In the genomic region with DNA sequence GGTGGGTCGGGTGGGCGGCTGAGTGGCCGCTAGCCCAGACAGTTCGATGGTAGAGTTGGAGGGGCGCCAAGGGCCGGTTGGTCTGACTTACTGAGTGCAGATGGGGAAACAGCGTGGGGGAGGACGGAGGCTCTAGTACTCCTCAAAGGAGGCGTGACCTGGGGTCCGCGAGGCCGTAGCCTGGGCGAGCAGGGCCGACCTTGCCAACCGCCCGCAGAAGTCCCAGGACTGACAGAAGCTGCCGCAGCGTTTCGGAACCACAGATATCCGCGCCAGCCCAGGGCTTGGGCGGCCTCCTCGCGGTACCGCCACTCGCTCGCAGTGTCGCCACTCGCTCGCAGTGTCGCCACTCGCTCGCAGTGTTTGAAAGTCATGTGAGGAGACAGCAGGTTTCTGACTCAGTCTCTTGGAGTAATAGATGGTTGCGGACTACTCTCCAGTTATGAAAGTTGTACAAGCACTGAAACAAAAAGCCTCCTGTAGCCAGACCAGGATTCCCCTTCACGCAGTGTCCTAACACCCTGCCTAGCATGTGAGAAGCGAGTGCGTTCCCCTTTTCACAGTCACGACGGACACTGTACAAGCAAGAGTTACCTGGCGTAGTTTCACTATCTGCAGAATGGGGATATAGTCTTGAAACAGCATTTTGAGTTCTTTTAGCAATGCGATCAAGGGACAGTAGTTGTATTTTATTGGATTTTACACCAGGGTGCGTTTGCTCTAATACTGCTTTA, we compare ENCODE assay signal across 1 cellular context.
TF ChIP-seq lines count a peak whose summit lies in the region.

No MANE protein-coding gene starts in this region.

TF ChIP-seq in HepG2, 621 proteins besides CTCF, POLR2A, EP300 and RAD21 (continued from another document and continues in another):
- TF ChIP-seq, protein P1, sequence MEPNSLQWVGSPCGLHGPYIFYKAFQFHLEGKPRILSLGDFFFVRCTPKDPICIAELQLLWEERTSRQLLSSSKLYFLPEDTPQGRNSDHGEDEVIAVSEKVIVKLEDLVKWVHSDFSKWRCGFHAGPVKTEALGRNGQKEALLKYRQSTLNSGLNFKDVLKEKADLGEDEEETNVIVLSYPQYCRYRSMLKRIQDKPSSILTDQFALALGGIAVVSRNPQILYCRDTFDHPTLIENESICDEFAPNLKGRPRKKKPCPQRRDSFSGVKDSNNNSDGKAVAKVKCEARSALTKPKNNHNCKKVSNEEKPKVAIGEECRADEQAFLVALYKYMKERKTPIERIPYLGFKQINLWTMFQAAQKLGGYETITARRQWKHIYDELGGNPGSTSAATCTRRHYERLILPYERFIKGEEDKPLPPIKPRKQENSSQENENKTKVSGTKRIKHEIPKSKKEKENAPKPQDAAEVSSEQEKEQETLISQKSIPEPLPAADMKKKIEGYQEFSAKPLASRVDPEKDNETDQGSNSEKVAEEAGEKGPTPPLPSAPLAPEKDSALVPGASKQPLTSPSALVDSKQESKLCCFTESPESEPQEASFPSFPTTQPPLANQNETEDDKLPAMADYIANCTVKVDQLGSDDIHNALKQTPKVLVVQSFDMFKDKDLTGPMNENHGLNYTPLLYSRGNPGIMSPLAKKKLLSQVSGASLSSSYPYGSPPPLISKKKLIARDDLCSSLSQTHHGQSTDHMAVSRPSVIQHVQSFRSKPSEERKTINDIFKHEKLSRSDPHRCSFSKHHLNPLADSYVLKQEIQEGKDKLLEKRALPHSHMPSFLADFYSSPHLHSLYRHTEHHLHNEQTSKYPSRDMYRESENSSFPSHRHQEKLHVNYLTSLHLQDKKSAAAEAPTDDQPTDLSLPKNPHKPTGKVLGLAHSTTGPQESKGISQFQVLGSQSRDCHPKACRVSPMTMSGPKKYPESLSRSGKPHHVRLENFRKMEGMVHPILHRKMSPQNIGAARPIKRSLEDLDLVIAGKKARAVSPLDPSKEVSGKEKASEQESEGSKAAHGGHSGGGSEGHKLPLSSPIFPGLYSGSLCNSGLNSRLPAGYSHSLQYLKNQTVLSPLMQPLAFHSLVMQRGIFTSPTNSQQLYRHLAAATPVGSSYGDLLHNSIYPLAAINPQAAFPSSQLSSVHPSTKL (CRISPR knock-in tag; IDR thresholded peaks at IDR 0.05) = no peak
- TF ChIP-seq, protein P2, sequence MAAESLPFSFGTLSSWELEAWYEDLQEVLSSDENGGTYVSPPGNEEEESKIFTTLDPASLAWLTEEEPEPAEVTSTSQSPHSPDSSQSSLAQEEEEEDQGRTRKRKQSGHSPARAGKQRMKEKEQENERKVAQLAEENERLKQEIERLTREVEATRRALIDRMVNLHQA (CRISPR knock-in tag; IDR thresholded peaks at IDR 0.05) = no peak
- TF ChIP-seq HCFC1 (IDR thresholded peaks at IDR 0.05; ENCODE audit: low read depth, low read length) (no peak), U2AF2 (IDR thresholded peaks at IDR 0.05; ENCODE audit: low read depth, low read length) (no peak), FOXK1 (CRISPR knock-in tag; IDR thresholded peaks at IDR 0.05; ENCODE audit: borderline replicate concordance, low read depth) (0 out of 2 replicates have a peak, but pooled peaks have one; percentile 5), RXRA (CRISPR knock-in tag; IDR thresholded peaks at IDR 0.05) (peak; percentile 18; the same call in 1 of the 2 replicates), ZNF780A (CRISPR knock-in tag; IDR thresholded peaks at IDR 0.05) (no peak), NONO (IDR thresholded peaks at IDR 0.05) (no peak), NONO (CRISPR knock-in tag; conservative IDR thresholded peaks at IDR 0.05) (0 out of 2 replicates have a peak, but pooled peaks have one; percentile 26), ZSCAN25 (CRISPR knock-in tag; IDR thresholded peaks at IDR 0.05) (no peak), GTF2F1 (IDR thresholded peaks at IDR 0.05; ENCODE audit: low read length) (no peak), HNRNPLL (IDR thresholded peaks at IDR 0.05; ENCODE audit: low read depth, low read length, poor library complexity, severe bottlenecking) (peak; percentile 85), ZC3H13 (CRISPR knock-in tag; IDR thresholded peaks at IDR 0.05) (no peak), MIER3 (CRISPR knock-in tag; IDR thresholded peaks at IDR 0.05; ENCODE audit: borderline replicate concordance) (no peak), FOXK2 (IDR thresholded peaks at IDR 0.05) (no peak), NRL (CRISPR knock-in tag; IDR thresholded peaks at IDR 0.05; ENCODE audit: borderline replicate concordance) (0 out of 2 replicates have a peak, but pooled peaks have one; percentile 34), RNF2 (conservative IDR thresholded peaks at IDR 0.05; ENCODE audit: low read depth) (0 out of 2 replicates have a peak, but pooled peaks have one; percentile 20), NR3C1 (CRISPR knock-in tag; IDR thresholded peaks at IDR 0.05) (no peak), MAFK (conservative IDR thresholded peaks at IDR 0.05 in 1 of 2, IDR thresholded peaks at IDR 0.05 in 1 of 2; ENCODE audit: low read length in 2 of 2) (no peak), ZNF777 (CRISPR knock-in tag; IDR thresholded peaks at IDR 0.05) (peak; percentile 92), SAFB2 (CRISPR knock-in tag; IDR thresholded peaks at IDR 0.05; ENCODE audit: borderline replicate concordance, low read depth) (no peak), TP53 (CRISPR knock-in tag; conservative IDR thresholded peaks at IDR 0.05) (no peak), ISL2 (CRISPR knock-in tag; IDR thresholded peaks at IDR 0.05) (0 out of 2 replicates have a peak, but pooled peaks have one; percentile 20), MTA3 (CRISPR knock-in tag; IDR thresholded peaks at IDR 0.05) (no peak), KAT7 (CRISPR knock-in tag; IDR thresholded peaks at IDR 0.05; ENCODE audit: borderline replicate concordance) (0 out of 2 replicates have a peak, but pooled peaks have one; percentile 65), ATRX (CRISPR knock-in tag; IDR thresholded peaks at IDR 0.05; ENCODE audit: borderline replicate concordance) (no peak), ZNF790 (CRISPR knock-in tag; IDR thresholded peaks at IDR 0.05; ENCODE audit: borderline replicate concordance) (no peak)
- TF ChIP-seq, protein P3, sequence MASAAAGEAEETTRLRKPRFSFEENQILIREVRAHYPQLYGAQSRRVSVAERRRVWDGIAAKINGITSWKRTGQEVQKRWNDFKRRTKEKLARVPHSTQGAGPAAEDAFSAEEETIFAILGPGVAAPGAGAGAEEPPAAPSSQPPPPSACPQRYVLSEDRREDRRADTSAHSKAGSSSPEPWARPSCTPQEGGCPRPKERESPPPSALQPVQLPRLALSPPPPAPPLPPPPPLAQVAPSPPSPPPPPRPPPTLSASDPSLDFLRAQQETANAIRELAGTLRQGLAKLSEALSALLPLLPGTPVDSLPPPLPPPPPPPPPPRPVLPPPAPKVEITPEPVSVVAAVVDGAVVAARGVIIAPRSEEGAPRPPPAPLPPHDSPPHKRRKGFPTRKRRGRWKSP (CRISPR knock-in tag; IDR thresholded peaks at IDR 0.05) = 0 out of 2 replicates have a peak, but pooled peaks have one; percentile 14
- TF ChIP-seq, protein P4, sequence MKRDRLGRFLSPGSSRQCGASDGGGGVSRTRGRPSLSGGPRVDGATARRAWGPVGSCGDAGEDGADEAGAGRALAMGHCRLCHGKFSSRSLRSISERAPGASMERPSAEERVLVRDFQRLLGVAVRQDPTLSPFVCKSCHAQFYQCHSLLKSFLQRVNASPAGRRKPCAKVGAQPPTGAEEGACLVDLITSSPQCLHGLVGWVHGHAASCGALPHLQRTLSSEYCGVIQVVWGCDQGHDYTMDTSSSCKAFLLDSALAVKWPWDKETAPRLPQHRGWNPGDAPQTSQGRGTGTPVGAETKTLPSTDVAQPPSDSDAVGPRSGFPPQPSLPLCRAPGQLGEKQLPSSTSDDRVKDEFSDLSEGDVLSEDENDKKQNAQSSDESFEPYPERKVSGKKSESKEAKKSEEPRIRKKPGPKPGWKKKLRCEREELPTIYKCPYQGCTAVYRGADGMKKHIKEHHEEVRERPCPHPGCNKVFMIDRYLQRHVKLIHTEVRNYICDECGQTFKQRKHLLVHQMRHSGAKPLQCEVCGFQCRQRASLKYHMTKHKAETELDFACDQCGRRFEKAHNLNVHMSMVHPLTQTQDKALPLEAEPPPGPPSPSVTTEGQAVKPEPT (CRISPR knock-in tag; IDR thresholded peaks at IDR 0.05; ENCODE audit: low read depth) = no peak
- TF ChIP-seq, protein P5, sequence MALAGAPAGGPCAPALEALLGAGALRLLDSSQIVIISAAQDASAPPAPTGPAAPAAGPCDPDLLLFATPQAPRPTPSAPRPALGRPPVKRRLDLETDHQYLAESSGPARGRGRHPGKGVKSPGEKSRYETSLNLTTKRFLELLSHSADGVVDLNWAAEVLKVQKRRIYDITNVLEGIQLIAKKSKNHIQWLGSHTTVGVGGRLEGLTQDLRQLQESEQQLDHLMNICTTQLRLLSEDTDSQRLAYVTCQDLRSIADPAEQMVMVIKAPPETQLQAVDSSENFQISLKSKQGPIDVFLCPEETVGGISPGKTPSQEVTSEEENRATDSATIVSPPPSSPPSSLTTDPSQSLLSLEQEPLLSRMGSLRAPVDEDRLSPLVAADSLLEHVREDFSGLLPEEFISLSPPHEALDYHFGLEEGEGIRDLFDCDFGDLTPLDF (CRISPR knock-in tag; IDR thresholded peaks at IDR 0.05) = peak; percentile 78; the same call in 1 of the 2 replicates
- TF ChIP-seq, protein P6, sequence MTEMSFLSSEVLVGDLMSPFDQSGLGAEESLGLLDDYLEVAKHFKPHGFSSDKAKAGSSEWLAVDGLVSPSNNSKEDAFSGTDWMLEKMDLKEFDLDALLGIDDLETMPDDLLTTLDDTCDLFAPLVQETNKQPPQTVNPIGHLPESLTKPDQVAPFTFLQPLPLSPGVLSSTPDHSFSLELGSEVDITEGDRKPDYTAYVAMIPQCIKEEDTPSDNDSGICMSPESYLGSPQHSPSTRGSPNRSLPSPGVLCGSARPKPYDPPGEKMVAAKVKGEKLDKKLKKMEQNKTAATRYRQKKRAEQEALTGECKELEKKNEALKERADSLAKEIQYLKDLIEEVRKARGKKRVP (CRISPR knock-in tag; IDR thresholded peaks at IDR 0.05) = no peak
- TF ChIP-seq, protein P7, sequence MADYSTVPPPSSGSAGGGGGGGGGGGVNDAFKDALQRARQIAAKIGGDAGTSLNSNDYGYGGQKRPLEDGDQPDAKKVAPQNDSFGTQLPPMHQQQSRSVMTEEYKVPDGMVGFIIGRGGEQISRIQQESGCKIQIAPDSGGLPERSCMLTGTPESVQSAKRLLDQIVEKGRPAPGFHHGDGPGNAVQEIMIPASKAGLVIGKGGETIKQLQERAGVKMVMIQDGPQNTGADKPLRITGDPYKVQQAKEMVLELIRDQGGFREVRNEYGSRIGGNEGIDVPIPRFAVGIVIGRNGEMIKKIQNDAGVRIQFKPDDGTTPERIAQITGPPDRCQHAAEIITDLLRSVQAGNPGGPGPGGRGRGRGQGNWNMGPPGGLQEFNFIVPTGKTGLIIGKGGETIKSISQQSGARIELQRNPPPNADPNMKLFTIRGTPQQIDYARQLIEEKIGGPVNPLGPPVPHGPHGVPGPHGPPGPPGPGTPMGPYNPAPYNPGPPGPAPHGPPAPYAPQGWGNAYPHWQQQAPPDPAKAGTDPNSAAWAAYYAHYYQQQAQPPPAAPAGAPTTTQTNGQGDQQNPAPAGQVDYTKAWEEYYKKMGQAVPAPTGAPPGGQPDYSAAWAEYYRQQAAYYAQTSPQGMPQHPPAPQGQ (CRISPR knock-in tag; IDR thresholded peaks at IDR 0.05; ENCODE audit: borderline replicate concordance) = no peak
- TF ChIP-seq, protein P8, sequence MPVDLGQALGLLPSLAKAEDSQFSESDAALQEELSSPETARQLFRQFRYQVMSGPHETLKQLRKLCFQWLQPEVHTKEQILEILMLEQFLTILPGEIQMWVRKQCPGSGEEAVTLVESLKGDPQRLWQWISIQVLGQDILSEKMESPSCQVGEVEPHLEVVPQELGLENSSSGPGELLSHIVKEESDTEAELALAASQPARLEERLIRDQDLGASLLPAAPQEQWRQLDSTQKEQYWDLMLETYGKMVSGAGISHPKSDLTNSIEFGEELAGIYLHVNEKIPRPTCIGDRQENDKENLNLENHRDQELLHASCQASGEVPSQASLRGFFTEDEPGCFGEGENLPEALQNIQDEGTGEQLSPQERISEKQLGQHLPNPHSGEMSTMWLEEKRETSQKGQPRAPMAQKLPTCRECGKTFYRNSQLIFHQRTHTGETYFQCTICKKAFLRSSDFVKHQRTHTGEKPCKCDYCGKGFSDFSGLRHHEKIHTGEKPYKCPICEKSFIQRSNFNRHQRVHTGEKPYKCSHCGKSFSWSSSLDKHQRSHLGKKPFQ (CRISPR knock-in tag; IDR thresholded peaks at IDR 0.05; ENCODE audit: insufficient replicate concordance) = no peak
- TF ChIP-seq, protein P9, sequence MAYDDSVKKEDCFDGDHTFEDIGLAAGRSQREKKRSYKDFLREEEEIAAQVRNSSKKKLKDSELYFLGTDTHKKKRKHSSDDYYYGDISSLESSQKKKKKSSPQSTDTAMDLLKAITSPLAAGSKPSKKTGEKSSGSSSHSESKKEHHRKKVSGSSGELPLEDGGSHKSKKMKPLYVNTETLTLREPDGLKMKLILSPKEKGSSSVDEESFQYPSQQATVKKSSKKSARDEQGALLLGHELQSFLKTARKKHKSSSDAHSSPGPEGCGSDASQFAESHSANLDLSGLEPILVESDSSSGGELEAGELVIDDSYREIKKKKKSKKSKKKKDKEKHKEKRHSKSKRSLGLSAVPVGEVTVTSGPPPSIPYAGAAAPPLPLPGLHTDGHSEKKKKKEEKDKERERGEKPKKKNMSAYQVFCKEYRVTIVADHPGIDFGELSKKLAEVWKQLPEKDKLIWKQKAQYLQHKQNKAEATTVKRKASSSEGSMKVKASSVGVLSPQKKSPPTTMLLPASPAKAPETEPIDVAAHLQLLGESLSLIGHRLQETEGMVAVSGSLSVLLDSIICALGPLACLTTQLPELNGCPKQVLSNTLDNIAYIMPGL (CRISPR knock-in tag; IDR thresholded peaks at IDR 0.05; ENCODE audit: borderline replicate concordance in 1 of 2, low read depth in 1 of 2) = peak; percentile 50 to 62; a peak in 2 of 4 replicates
- TF ChIP-seq, protein P10, sequence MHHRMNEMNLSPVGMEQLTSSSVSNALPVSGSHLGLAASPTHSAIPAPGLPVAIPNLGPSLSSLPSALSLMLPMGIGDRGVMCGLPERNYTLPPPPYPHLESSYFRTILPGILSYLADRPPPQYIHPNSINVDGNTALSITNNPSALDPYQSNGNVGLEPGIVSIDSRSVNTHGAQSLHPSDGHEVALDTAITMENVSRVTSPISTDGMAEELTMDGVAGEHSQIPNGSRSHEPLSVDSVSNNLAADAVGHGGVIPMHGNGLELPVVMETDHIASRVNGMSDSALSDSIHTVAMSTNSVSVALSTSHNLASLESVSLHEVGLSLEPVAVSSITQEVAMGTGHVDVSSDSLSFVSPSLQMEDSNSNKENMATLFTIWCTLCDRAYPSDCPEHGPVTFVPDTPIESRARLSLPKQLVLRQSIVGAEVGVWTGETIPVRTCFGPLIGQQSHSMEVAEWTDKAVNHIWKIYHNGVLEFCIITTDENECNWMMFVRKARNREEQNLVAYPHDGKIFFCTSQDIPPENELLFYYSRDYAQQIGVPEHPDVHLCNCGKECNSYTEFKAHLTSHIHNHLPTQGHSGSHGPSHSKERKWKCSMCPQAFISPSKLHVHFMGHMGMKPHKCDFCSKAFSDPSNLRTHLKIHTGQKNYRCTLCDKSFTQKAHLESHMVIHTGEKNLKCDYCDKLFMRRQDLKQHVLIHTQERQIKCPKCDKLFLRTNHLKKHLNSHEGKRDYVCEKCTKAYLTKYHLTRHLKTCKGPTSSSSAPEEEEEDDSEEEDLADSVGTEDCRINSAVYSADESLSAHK (CRISPR knock-in tag; IDR thresholded peaks at IDR 0.05; ENCODE audit: borderline replicate concordance) = no peak
- TF ChIP-seq, protein P11, sequence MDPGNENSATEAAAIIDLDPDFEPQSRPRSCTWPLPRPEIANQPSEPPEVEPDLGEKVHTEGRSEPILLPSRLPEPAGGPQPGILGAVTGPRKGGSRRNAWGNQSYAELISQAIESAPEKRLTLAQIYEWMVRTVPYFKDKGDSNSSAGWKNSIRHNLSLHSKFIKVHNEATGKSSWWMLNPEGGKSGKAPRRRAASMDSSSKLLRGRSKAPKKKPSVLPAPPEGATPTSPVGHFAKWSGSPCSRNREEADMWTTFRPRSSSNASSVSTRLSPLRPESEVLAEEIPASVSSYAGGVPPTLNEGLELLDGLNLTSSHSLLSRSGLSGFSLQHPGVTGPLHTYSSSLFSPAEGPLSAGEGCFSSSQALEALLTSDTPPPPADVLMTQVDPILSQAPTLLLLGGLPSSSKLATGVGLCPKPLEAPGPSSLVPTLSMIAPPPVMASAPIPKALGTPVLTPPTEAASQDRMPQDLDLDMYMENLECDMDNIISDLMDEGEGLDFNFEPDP (CRISPR knock-in tag; conservative IDR thresholded peaks at IDR 0.05) = no peak
